In the genomic region with DNA sequence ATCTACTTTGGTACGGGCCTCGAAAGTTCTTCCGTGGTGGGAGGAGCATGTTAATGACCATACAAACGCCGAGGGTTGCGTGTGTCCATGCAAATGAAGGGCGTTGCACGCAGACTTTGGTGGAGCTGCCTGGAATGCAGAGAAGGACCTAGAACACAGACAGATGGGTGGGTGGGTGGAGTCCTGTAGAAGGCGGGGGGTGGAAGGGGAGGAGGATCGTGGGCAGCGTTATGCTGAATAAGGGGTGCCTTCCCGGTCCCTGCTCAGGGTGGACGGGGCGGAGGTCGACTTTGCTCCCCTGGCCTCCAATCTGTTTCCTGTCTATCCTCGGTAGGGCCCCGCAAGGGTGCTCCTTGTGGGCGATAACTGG, we compare ENCODE assay signal across 1 cellular context.
TF ChIP-seq lines count a peak whose summit lies in the region.

No MANE protein-coding gene starts in this region.

TF ChIP-seq in WTC11, 78 proteins besides CTCF, POLR2A, EP300 and RAD21 (continued from another document):
- TF ChIP-seq, protein P1, sequence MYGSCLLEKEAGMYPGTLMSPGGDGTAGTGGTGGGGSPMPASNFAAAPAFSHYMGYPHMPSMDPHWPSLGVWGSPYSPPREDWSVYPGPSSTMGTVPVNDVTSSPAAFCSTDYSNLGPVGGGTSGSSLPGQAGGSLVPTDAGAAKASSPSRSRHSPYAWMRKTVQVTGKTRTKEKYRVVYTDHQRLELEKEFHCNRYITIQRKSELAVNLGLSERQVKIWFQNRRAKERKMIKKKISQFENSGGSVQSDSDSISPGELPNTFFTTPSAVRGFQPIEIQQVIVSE (CRISPR knock-in tag; IDR thresholded peaks at IDR 0.05; ENCODE audit: borderline replicate concordance): no peak
- TF ChIP-seq JUN (CRISPR knock-in tag; IDR thresholded peaks at IDR 0.05): no peak
